Comparison of ENCODE assay signal across 30 cellular contexts in the genomic region with DNA sequence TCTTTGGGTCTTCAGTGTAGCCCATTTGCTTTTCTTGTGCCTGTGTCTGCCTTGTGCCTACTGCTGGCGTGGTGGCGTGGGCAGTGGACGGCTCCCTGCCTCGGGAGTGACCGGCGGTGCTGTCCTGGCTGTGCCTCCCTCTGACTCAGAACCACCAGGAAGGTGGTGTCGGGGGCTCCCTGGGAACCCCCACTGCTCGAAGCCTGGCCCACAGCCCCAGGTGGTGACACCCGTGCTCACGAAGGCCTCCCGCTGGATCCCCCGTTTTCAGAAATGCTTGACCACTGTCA. TPM values are rescaled to one million over a fixed set of nuclear protein-coding genes. Genes with fewer than 3 reads are reported as not detected.
"Had no signal": no experiment of that assay in that cellular context is flagged by ENCODE, and none has a peak within 500 bp of the region (broad histone marks: within the 10 kb centered on the region; RNA-seq: fewer than 3 reads in every experiment).

No MANE protein-coding gene starts in this region.

- ATAC-seq: activated CD8-positive, alpha-beta memory T cell treated with anti-CD3 and anti-CD28 coated beads, Interleukin-2, amount 10 ng/mL, durations not matched to agents 7 days and 5 days; activated naive CD4-positive, alpha-beta T cell treated with anti-CD3 and anti-CD28 coated beads, Interleukin-2, amount 50 U/mL, for 72 hours; activated naive CD8-positive, alpha-beta T cell treated with anti-CD3 and anti-CD28 coated beads, Interleukin-2, amount 50 U/mL, for 24 hours; T-cell had no signal

- H3K27ac ChIP-seq: ascending aorta had no signal

- H3K27me3 ChIP-seq: ascending aorta had no signal

- H3K9me3 ChIP-seq: ascending aorta had no signal

- DNase-seq: activated B cell treated with CpG ODN at 0.5 μM for 24 hours; activated CD4-positive, alpha-beta T cell treated with anti-CD3 and anti-CD28 coated beads for 1 hour; activated CD4-positive, alpha-beta T cell treated with anti-CD3 and anti-CD28 coated beads, Interleukin-2, amount 10 ng/mL, durations not matched to agents 24 days and 14 days; activated CD4-positive, alpha-beta T cell treated with anti-CD3 and anti-CD28 coated beads, Interleukin-2, amount 50 U/mL, for 48 hours; activated CD8-positive, alpha-beta memory T cell treated with anti-CD3 and anti-CD28 coated beads, Interleukin-2, amount 10 ng/mL, durations not matched to agents 7 days and 5 days; activated effector memory CD4-positive, alpha-beta T cell treated with anti-CD3 and anti-CD28 coated beads, Interleukin-2, amount 50 U/mL, for 16 hours; activated naive CD4-positive, alpha-beta T cell treated with Interleukin-2 at 50 U/mL for 16 hours; activated naive CD8-positive, alpha-beta T cell treated with anti-CD3 and anti-CD28 coated beads, Interleukin-2, amount 50 U/mL, for 24 hours; activated T-cell treated with anti-CD3 and anti-CD28 coated beads, Interleukin-2, amount 50 U/mL, for 24 hours; amniotic stem cell; KG1; NCI-H1048; NCI-H1694; NCI-H2029; NCI-H2107; NCI-H2171 treated with DMSO at 0.1 percent for 48 hours; NCI-H226; NCI-H510A; NCI-H526 treated with DMSO at 0.1 percent for 48 hours; SHP77 treated with DMSO at 0.1 percent for 48 hours; T-cell; T-helper 2 cell; T1000 had no signal

- FAIRE-seq: RCC 7860, TTC549 had no signal

- H3K4me3 ChIP-seq: ascending aorta had no signal

RNA-seq across cellular contexts. Expression of a gene that starts 5.1 kb away (rescaled TPM):
- total RNA-seq: ascending aorta had no signal

RNA-seq across cellular contexts. Expression of a gene that starts 12.2 kb away (rescaled TPM):
- total RNA-seq: activated T-helper 1 cell treated with anti-CD3 and anti-CD28 coated beads, Interleukin-12 subunit alpha, Interleukin-12 subunit beta, Interleukin-2, Interleukin-4 antibody, amounts not matched to agents 30 ng/mL and 10 ng/mL and 1 ng/mL, durations not matched to agents 14 hours and 24 hours and 36 hours; ascending aorta; M059J had no signal

RNA-seq across cellular contexts. Expression of a gene that starts 37.9 kb away (rescaled TPM):
- total RNA-seq: activated naive CD4-positive, alpha-beta T cell treated with anti-CD3 and anti-CD28 coated beads, Interleukin-2, amount 50 U/mL, for 72 hours; M059J; SK-MEL-5 had no signal
